11 cellular contexts compared by ENCODE assay signal in genomic region chr18:34494359-34494696, GRCh38.
A peak's percentile ranks its signal among the peaks of the same experiment; 100 is the strongest.
DNase-seq lines count a peak whose midpoint lies in the region; ATAC-seq and TF ChIP-seq lines count a peak whose summit lies in the region.
"Had no signal": no experiment of that assay in that cellular context is flagged by ENCODE, and none has a peak within 500 bp of the region (broad histone marks: within the 10 kb centered on the region; RNA-seq: fewer than 3 reads in every experiment).

No MANE protein-coding gene starts in this region.

- TF ChIP-seq CTCF in endodermal cell (conservative IDR thresholded peaks at IDR 0.05) = no peak
- TF ChIP-seq CTCF in nephron (IDR thresholded peaks at IDR 0.05; ENCODE audit: unreplicated experiment in 3 of 3) = no peak

- no peak for DNase-seq in stimulated activated naive CD8-positive, alpha-beta T cell treated with anti-CD3 and anti-CD28 coated beads, Interleukin-15, amount 100 ng/mL, for 72 hours
- DNase-seq in stimulated activated naive CD8-positive, alpha-beta T cell treated with anti-CD3 and anti-CD28 coated beads, Interleukin-15, Interleukin-2, amounts not matched to agents 100 U/mL and 50 U/mL, for 24 hours = no peak
- DNase-seq in endodermal cell (peak; percentile 80), NCI-H1105 treated with DMSO at 0.1 percent for 48 hours (lab: John Stamatoyannopoulos, UW) (no peak), SW480 (ENCODE audit: low spot score) (no peak)
- DNase-seq: activated CD4-positive, alpha-beta memory T cell treated with anti-CD3 and anti-CD28 coated beads, Interleukin-2, amount 10 ng/mL, durations not matched to agents 7 days and 5 days; stimulated activated naive CD4-positive, alpha-beta T cell had no signal

- no peaks in the 10 kb centered on the region for H3K36me3 ChIP-seq in endodermal cell (ENCODE audit: control insufficient read depth, insufficient read depth, low read length)

- peak overlapping the region; percentile 16 to 35 for H3K4me3 Mint-ChIP-seq in stimulated activated naive CD8-positive, alpha-beta T cell treated with anti-CD3 and anti-CD28 coated beads, Interleukin-15, amount 100 ng/mL, for 72 hours
- H3K4me3 Mint-ChIP-seq in endodermal cell (peak overlapping the region; percentile 82), nephron (peak overlapping the region; percentile 80 to 83 (median 82))
- H3K4me3 Mint-ChIP-seq: activated CD4-positive, alpha-beta memory T cell treated with anti-CD3 and anti-CD28 coated beads, Interleukin-2, amount 10 ng/mL, durations not matched to agents 7 days and 5 days; B cell had no signal

- H3K9ac ChIP-seq in endodermal cell (ENCODE audit: extremely low read depth, low read length, poor library complexity, severe bottlenecking) = no peak overlapping the region

- H3K9me3 Mint-ChIP-seq in stimulated activated naive CD8-positive, alpha-beta T cell treated with anti-CD3 and anti-CD28 coated beads, Interleukin-15, amount 100 ng/mL, for 72 hours = no peaks in the 10 kb centered on the region
- H3K9me3 Mint-ChIP-seq in endodermal cell (no peaks in the 10 kb centered on the region), nephron (no peaks in the 10 kb centered on the region)

- ATAC-seq in stimulated activated naive CD8-positive, alpha-beta T cell treated with anti-CD3 and anti-CD28 coated beads, Interleukin-15, amount 100 ng/mL, for 72 hours = peak; percentile 14
- no peak for ATAC-seq in stimulated activated naive CD8-positive, alpha-beta T cell treated with anti-CD3 and anti-CD28 coated beads, Interleukin-15, Interleukin-2, amounts not matched to agents 100 U/mL and 50 U/mL, for 24 hours
- ATAC-seq in GM21786 (IDR thresholded peaks at IDR 0.05; ENCODE audit: unreplicated experiment) (no peak), GM18505 (IDR thresholded peaks at IDR 0.05; ENCODE audit: unreplicated experiment) (no peak)

- no peaks in the 10 kb centered on the region for H3K9me3 ChIP-seq in endodermal cell (ENCODE audit: control insufficient read depth, low read length)

- H3K4me3 ChIP-seq in endodermal cell (ENCODE audit: low read length) = peak overlapping the region; percentile 84

- H3K4me1 ChIP-seq in endodermal cell (ENCODE audit: control insufficient read depth, insufficient read depth, low read length) = no peaks in the 10 kb centered on the region

- no peak overlapping the region for H3K27ac Mint-ChIP-seq in stimulated activated naive CD8-positive, alpha-beta T cell treated with anti-CD3 and anti-CD28 coated beads, Interleukin-15, amount 100 ng/mL, for 72 hours
- H3K27ac Mint-ChIP-seq in endodermal cell (peak overlapping the region; percentile 91), nephron (no peak overlapping the region)
- H3K27ac Mint-ChIP-seq: activated CD4-positive, alpha-beta memory T cell treated with anti-CD3 and anti-CD28 coated beads, Interleukin-2, amount 10 ng/mL, durations not matched to agents 7 days and 5 days; B cell had no signal

- peaks cover 12% of the 10 kb centered on the region for H3K4me1 Mint-ChIP-seq in stimulated activated naive CD8-positive, alpha-beta T cell treated with anti-CD3 and anti-CD28 coated beads, Interleukin-15, amount 100 ng/mL, for 72 hours
- H3K4me1 Mint-ChIP-seq in endodermal cell = peaks cover 27% of the 10 kb centered on the region
- peaks cover 4% of the 10 kb centered on the region for H3K4me1 Mint-ChIP-seq in nephron
- H3K4me1 Mint-ChIP-seq: B cell had no signal

- H3K27me3 Mint-ChIP-seq in stimulated activated naive CD8-positive, alpha-beta T cell treated with anti-CD3 and anti-CD28 coated beads, Interleukin-15, amount 100 ng/mL, for 72 hours = peaks cover 33% of the 10 kb centered on the region
- H3K27me3 Mint-ChIP-seq in endodermal cell (ENCODE audit: insufficient read depth) (no peaks in the 10 kb centered on the region), nephron (ENCODE audit: low read depth) (peaks cover 70% of the 10 kb centered on the region)

- H3K27ac ChIP-seq in endodermal cell (ENCODE audit: low read depth, low read length) = no peak overlapping the region

- H3K36me3 Mint-ChIP-seq in endodermal cell (ENCODE audit: low read depth) (no peaks in the 10 kb centered on the region), nephron (ENCODE audit: low read depth) (no peaks in the 10 kb centered on the region)

- 0 to 9% methylated on average over 4 to 12 of the region's 16 CpGs for WGBS in endodermal cell (ENCODE audit: insufficient coverage in 1 of 2, insufficient read length in 1 of 2), 2 experiments

- H3K27me3 ChIP-seq in endodermal cell (ENCODE audit: control insufficient read depth, insufficient read depth, low read length, poor library complexity, severe bottlenecking) = no peaks in the 10 kb centered on the region

- no peak for TF ChIP-seq POLR2A in GM18505 (IDR thresholded peaks at IDR 0.05; ENCODE audit: borderline replicate concordance, extremely low read depth, insufficient read depth, insufficient read length)

Comparison
In these comparisons a context has a peak if more than half of its experiments do, and no peak if none do; other contexts are left out.
1. H3K4me3 Mint-ChIP-seq: peak in every context shown above with its lines; median percentile 82 in endodermal cell; 82 in nephron; 26 in stimulated activated naive CD8-positive, alpha-beta T cell treated with anti-CD3 and anti-CD28 coated beads, Interleukin-15, amount 100 ng/mL, for 72 hours.